ENCODE assay signal across 28 cellular contexts in the genomic region with DNA sequence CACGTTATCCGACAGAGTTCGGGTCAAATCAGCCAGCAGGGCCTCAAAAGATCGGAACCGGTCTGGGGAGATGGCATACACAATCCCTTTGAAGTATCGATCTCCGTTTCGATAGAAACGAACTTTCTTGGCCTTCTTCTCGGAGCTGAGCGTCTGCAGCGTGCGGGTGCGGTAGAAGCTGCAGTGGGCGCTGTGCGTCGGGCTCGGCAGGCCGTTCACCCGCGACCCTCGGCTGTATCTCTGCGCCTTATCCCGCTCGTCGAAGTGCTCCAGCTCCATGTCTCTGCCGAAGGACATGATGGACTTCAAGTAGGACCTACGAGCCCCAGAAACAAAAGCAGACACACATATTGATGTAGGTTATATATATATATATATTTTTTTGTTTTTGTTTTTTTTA. TPM values are rescaled to one million over a fixed set of nuclear protein-coding genes. Genes with fewer than 3 reads are reported as not detected.
"Had no signal": no experiment of that assay in that cellular context is flagged by ENCODE, and none has a peak within 500 bp of the region (broad histone marks: within the 10 kb centered on the region; RNA-seq: fewer than 3 reads in every experiment).

No MANE protein-coding gene starts in this region.

- H3K27ac Mint-ChIP-seq: dendritic cell treated with granulocyte-macrophage colony-stimulating factor and Interleukin-4, amounts not matched to agents 40 ng/mL and 50 ng/mL, for 4 days; effector memory CD8-positive, alpha-beta T cell; endodermal cell had no signal

- H3K9me3 Mint-ChIP-seq: dendritic cell treated with granulocyte-macrophage colony-stimulating factor and Interleukin-4, amounts not matched to agents 40 ng/mL and 50 ng/mL, for 4 days; endodermal cell had no signal

- H3K4me2 ChIP-seq: hepatocyte had no signal

- H3K36me3 ChIP-seq: colonic mucosa, esophagus muscularis mucosa, esophagus squamous epithelium, gastrocnemius medialis, gastroesophageal sphincter had no signal

- DNase-seq: colonic mucosa; cortex of kidney; dermis blood vessel endothelial cell; dorsolateral prefrontal cortex; effector CD4-positive, alpha-beta T cell; effector CD8-positive, alpha-beta T cell; effector memory CD4-positive, alpha-beta T cell; effector memory CD8-positive, alpha-beta T cell; endodermal cell; esophagus squamous epithelium; foreskin keratinocyte; foreskin melanocyte; gastrocnemius medialis; glutamatergic neuron; head of caudate nucleus; heart right ventricle; hippocampal formation had no signal

- ATAC-seq: effector memory CD8-positive, alpha-beta T cell; esophagus mucosa; foreskin keratinocyte; gastrocnemius medialis; gastroesophageal sphincter; heart right ventricle had no signal

- H2AFZ ChIP-seq: hepatocyte had no signal

- H3K27ac ChIP-seq: colonic mucosa, coronary artery, epithelial cell of prostate, esophagus muscularis mucosa, esophagus squamous epithelium, foreskin keratinocyte, gastrocnemius medialis, gastroesophageal sphincter, heart right ventricle, hepatocyte had no signal

- H3K9me3 ChIP-seq: colonic mucosa, esophagus muscularis mucosa, esophagus squamous epithelium, gastrocnemius medialis, gastroesophageal sphincter, heart right ventricle had no signal

- FAIRE-seq: colon, endometrium, endothelial cell of umbilical vein, frontal cortex had no signal

- H3K27me3 ChIP-seq: colonic mucosa, esophagus muscularis mucosa had no signal

- H3K4me1 ChIP-seq: colonic mucosa, foreskin keratinocyte had no signal

- H3K4me3 Mint-ChIP-seq: dendritic cell treated with granulocyte-macrophage colony-stimulating factor and Interleukin-4, amounts not matched to agents 40 ng/mL and 50 ng/mL, for 4 days; effector memory CD8-positive, alpha-beta T cell; endodermal cell had no signal

- H3K79me2 ChIP-seq: hepatocyte had no signal

- H3K4me3 ChIP-seq: colonic mucosa, coronary artery, esophagus muscularis mucosa, esophagus squamous epithelium, gastrocnemius medialis, gastroesophageal sphincter, heart right ventricle, hepatocyte had no signal

RNA-seq across cellular contexts. Expression of a gene that starts 5.3 kb away (rescaled TPM):
- polyA plus RNA-seq: foreskin keratinocyte had no signal
